In genomic region chr20:36109251-36109947, GRCh38 we compare ENCODE assay signal across 1 cellular context.
TF ChIP-seq lines count a peak whose summit lies in the region.

No MANE protein-coding gene starts in this region.

TF ChIP-seq in WTC11, 78 proteins besides CTCF, POLR2A, EP300 and RAD21 (continued from another document):
- no peak for TF ChIP-seq ZNF532 (CRISPR knock-in tag; IDR thresholded peaks at IDR 0.05; ENCODE audit: borderline replicate concordance)
- TF ChIP-seq NR1H2 (CRISPR knock-in tag; IDR thresholded peaks at IDR 0.05), result no peak
- no peak for TF ChIP-seq ZNF317 (CRISPR knock-in tag; IDR thresholded peaks at IDR 0.05; ENCODE audit: borderline replicate concordance, low read depth)
- TF ChIP-seq MLX (CRISPR knock-in tag; IDR thresholded peaks at IDR 0.05), result no peak
- no peak for TF ChIP-seq JAZF1 (CRISPR knock-in tag; IDR thresholded peaks at IDR 0.05)
